Comparison of ENCODE assay signal across 8 cellular contexts in genomic region chrX:69615323-69615722, GRCh38. TPM values are rescaled to one million over a fixed set of nuclear protein-coding genes. Genes with fewer than 3 reads are reported as not detected.
A peak's percentile ranks its signal among the peaks of the same experiment; 100 is the strongest.
DNase-seq lines count a peak whose midpoint lies in the region; ATAC-seq, FAIRE-seq and TF ChIP-seq lines count a peak whose summit lies in the region.

No MANE protein-coding gene starts in this region.

- CTCF ChIA-PET in CD8-positive, alpha-beta T cell (lab: Charles Lee) = no interaction called here
- CTCF ChIA-PET in endothelial cell of umbilical vein (lab: Charles Lee) = interaction anchor here (4.6 kb wide), 1 partner anchor 415 kb away, joined by 33 read pairs; no protein-coding TSS in a partner anchor

- H3K4me1 Mint-ChIP-seq in CD8-positive, alpha-beta T cell (ENCODE audit: low read depth) = peaks cover 3% of the 10 kb centered on the region
- peaks cover 16% of the 10 kb centered on the region for H3K4me1 Mint-ChIP-seq in neural crest cell

- H3K36me3 ChIP-seq in CD8-positive, alpha-beta T cell (ENCODE audit: insufficient read depth, low read length) = no peaks in the 10 kb centered on the region
- H3K36me3 ChIP-seq in endothelial cell of umbilical vein (ENCODE audit: control insufficient read depth in 2 of 2, extremely low read depth in 1 of 2, insufficient read depth in 2 of 2, low read length in 2 of 2) = no peaks in the 10 kb centered on the region

- H3K4me3 ChIP-seq in CD8-positive, alpha-beta T cell (ENCODE audit: low read depth, low read length) = no peak overlapping the region
- H3K4me3 ChIP-seq in Jurkat, Clone E6-1 (ENCODE audit: low read length) = peak overlapping the region; percentile 27
- no peak overlapping the region for H3K4me3 ChIP-seq in endothelial cell of umbilical vein (replicated peaks in 1 of 3; ENCODE audit: insufficient read depth in 1 of 3, low read depth in 1 of 3, low read length in 3 of 3)

- no peak for DNase-seq in CD8-positive, alpha-beta T cell
- no peak for DNase-seq in Jurkat, Clone E6-1 (ENCODE audit: low read depth, low spot score)
- DNase-seq in endothelial cell of umbilical vein (ENCODE audit: low read depth, low spot score) (no peak), neural crest cell (ENCODE audit: low read depth, low spot score) (no peak)
- no peak for DNase-seq in activated CD4-positive, alpha-beta T cell treated with anti-CD3 and anti-CD28 coated beads, Interleukin-2, amount 50 U/mL, for 4 hours

- no TSS peak for BruUV-seq in endothelial cell of umbilical vein (replicated peaks; lab: Mats Ljungman, UMichigan)

- H3K27ac ChIP-seq in CD8-positive, alpha-beta T cell (ENCODE audit: low read depth, low read length) = no peak overlapping the region
- H3K27ac ChIP-seq in endothelial cell of umbilical vein (ENCODE audit: insufficient read depth, low read depth, low read length) = no peak overlapping the region

- dilution Hi-C loops in endothelial cell of umbilical vein (cut with MboI; ENCODE audit: extremely low pct_ligation_motif_present, low sequenced_read_pairs) = no loop called here

- FAIRE-seq in endothelial cell of umbilical vein (lab: Jason Lieb, UNC) = no peak

- peaks cover 23% of the 10 kb centered on the region for H3K27me3 Mint-ChIP-seq in CD8-positive, alpha-beta T cell (ENCODE audit: low read depth)
- H3K27me3 Mint-ChIP-seq in neural crest cell (ENCODE audit: low read depth) = peaks cover 19% of the 10 kb centered on the region

- no peak for TF ChIP-seq POLR2A in endothelial cell of umbilical vein (IDR thresholded peaks at IDR 0.05; ENCODE audit: low read depth, low read length)

- peak overlapping the region; percentile 17 for H3K4me2 ChIP-seq in endothelial cell of umbilical vein (ENCODE audit: insufficient read depth, low read length)

- H3K9me3 Mint-ChIP-seq in CD8-positive, alpha-beta T cell = no peaks in the 10 kb centered on the region
- H3K9me3 Mint-ChIP-seq in neural crest cell = peaks cover 3% of the 10 kb centered on the region

- H3K27me3 ChIP-seq in CD8-positive, alpha-beta T cell (ENCODE audit: insufficient read depth, low read length) = no peaks in the 10 kb centered on the region
- H3K27me3 ChIP-seq in endothelial cell of umbilical vein (ENCODE audit: control insufficient read depth in 2 of 2, insufficient read depth in 2 of 2, low read length in 2 of 2) = peaks cover 9 to 15% of the 10 kb centered on the region in 2 experiments

- no peak for ATAC-seq in CD8-positive, alpha-beta T cell
- ATAC-seq in GM18498 (IDR thresholded peaks at IDR 0.05; ENCODE audit: unreplicated experiment) = no peak
- ATAC-seq in GM18519 (IDR thresholded peaks at IDR 0.05; ENCODE audit: low FRiP score, unreplicated experiment) = no peak
- no peak for ATAC-seq in HG03457 (IDR thresholded peaks at IDR 0.05; ENCODE audit: unreplicated experiment)

- TF ChIP-seq CTCF in CD8-positive, alpha-beta T cell (IDR thresholded peaks at IDR 0.05) = no peak
- TF ChIP-seq CTCF in endothelial cell of umbilical vein (IDR thresholded peaks at IDR 0.05; ENCODE audit: extremely low read depth in 1 of 2, insufficient read depth in 1 of 2, low read depth in 1 of 2, low read length in 2 of 2) (no peak), neural crest cell (conservative IDR thresholded peaks at IDR 0.05) (no peak)

- POLR2A ChIA-PET in CD8-positive, alpha-beta T cell (lab: Charles Lee) = no interaction called here
- POLR2A ChIA-PET in endothelial cell of umbilical vein (lab: Charles Lee) = no interaction called here

- H3K9me3 ChIP-seq in CD8-positive, alpha-beta T cell (ENCODE audit: low read length) = no peaks in the 10 kb centered on the region
- H3K9me3 ChIP-seq in endothelial cell of umbilical vein (replicated peaks; ENCODE audit: control insufficient read depth, insufficient read depth, low read length) = no peaks in the 10 kb centered on the region

- no peaks in the 10 kb centered on the region for H3K36me3 Mint-ChIP-seq in CD8-positive, alpha-beta T cell
- H3K36me3 Mint-ChIP-seq in neural crest cell (ENCODE audit: low read depth) = no peaks in the 10 kb centered on the region

- intact Hi-C loops in CD8-positive, alpha-beta T cell (cut with DNase I, micrococcal nuclease) = no loop called here
- intact Hi-C loops in endothelial cell of umbilical vein (cut with micrococcal nuclease) = no loop called here

- H2AFZ ChIP-seq in endothelial cell of umbilical vein (ENCODE audit: low read depth, low read length) = no peak overlapping the region

- no peaks in the 10 kb centered on the region for H3K4me1 ChIP-seq in CD8-positive, alpha-beta T cell (ENCODE audit: insufficient read depth, low read length)
- H3K4me1 ChIP-seq in endothelial cell of umbilical vein (ENCODE audit: control insufficient read depth, extremely low read depth, insufficient read depth, low read length) = no peaks in the 10 kb centered on the region

- H3K9ac ChIP-seq in endothelial cell of umbilical vein (replicated peaks; ENCODE audit: extremely low read depth, insufficient read depth, low read length) = no peak overlapping the region

- no peaks in the 10 kb centered on the region for H3K79me2 ChIP-seq in endothelial cell of umbilical vein (ENCODE audit: control insufficient read depth, insufficient read depth, low read length)

- no peaks in the 10 kb centered on the region for H4K20me1 ChIP-seq in endothelial cell of umbilical vein (replicated peaks; ENCODE audit: control insufficient read depth, extremely low read depth, insufficient read depth, low read length)

- peak overlapping the region; percentile 60 for H3K4me3 Mint-ChIP-seq in CD8-positive, alpha-beta T cell
- H3K4me3 Mint-ChIP-seq in neural crest cell = peak overlapping the region; percentile 82

- H3K9me1 ChIP-seq in endothelial cell of umbilical vein (replicated peaks; ENCODE audit: control insufficient read depth, extremely low read depth, insufficient read depth, low read length) = no peaks in the 10 kb centered on the region

- no peak overlapping the region for H3K27ac Mint-ChIP-seq in CD8-positive, alpha-beta T cell
- no peak overlapping the region for H3K27ac Mint-ChIP-seq in neural crest cell (ENCODE audit: unreplicated experiment)

TF ChIP-seq in endothelial cell of umbilical vein, 7 proteins besides CTCF, POLR2A, EP300 and RAD21:
- TF ChIP-seq POLR2AphosphoS5 (IDR thresholded peaks at IDR 0.05; ENCODE audit: insufficient read depth, low read depth, low read length) = no peak
- TF ChIP-seq, protein P1, sequence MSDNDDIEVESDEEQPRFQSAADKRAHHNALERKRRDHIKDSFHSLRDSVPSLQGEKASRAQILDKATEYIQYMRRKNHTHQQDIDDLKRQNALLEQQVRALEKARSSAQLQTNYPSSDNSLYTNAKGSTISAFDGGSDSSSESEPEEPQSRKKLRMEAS (IDR thresholded peaks at IDR 0.05; ENCODE audit: insufficient read depth, insufficient read length) = no peak
- TF ChIP-seq JUN (IDR thresholded peaks at IDR 0.05; ENCODE audit: borderline replicate concordance, insufficient read depth, insufficient read length, low read depth) = no peak
- no peak for TF ChIP-seq FOS (IDR thresholded peaks at IDR 0.05; ENCODE audit: borderline replicate concordance, insufficient read depth, low read length)
- no peak for TF ChIP-seq GATA2 (IDR thresholded peaks at IDR 0.05; ENCODE audit: insufficient read depth, insufficient read length, low read depth, low read length)
- TF ChIP-seq EZH2 (IDR thresholded peaks at IDR 0.05; ENCODE audit: borderline replicate concordance, low read depth, low read length, severe bottlenecking) = no peak
- no peak for TF ChIP-seq MYC (IDR thresholded peaks at IDR 0.05; ENCODE audit: low read depth, low read length)

RNA-seq across cellular contexts. Expression of gene EDA, which starts 0.6 kb away (rescaled TPM):
- 1 to 10 TPM; 1.4 to 2.4 TPM for total RNA-seq in CD8-positive, alpha-beta T cell
- 2.9 TPM for polyA plus RNA-seq in Jurkat, Clone E6-1 (2012; ENCODE audit: insufficient read depth, insufficient read length)
- total RNA-seq in endothelial cell of umbilical vein = 0.44 and 1.2 TPM in 2 replicates
- 0.29 and 0.37 TPM in 2 replicates for polyA plus RNA-seq in endothelial cell of umbilical vein
- polyA plus RNA-seq in endothelial cell of umbilical vein (2011; cell fraction: cytosol; rRNA removed) = 0.28 and 0.35 TPM in 2 replicates
- 0.58 and 0.64 TPM in 2 replicates for polyA plus RNA-seq in endothelial cell of umbilical vein (2011; cell fraction: nucleus; rRNA removed)
- polyA plus RNA-seq in endothelial cell of umbilical vein (2012) = 0.42 and 0.54 TPM in 2 replicates
- 0.36 and 0.78 TPM in 2 replicates for polyA minus RNA-seq in endothelial cell of umbilical vein
- polyA minus RNA-seq in endothelial cell of umbilical vein (2011; cell fraction: cytosol; rRNA and poly(A)+ RNA removed) = not detected
- 1.4 TPM in 2 replicates for polyA minus RNA-seq in endothelial cell of umbilical vein (2011; cell fraction: nucleus; rRNA and poly(A)+ RNA removed)
- total RNA-seq in neural crest cell = 1.8 and 2.5 TPM in 2 replicates
